20 cellular contexts compared by ENCODE assay signal in genomic region chr15:68073576-68074288, GRCh38. TPM values are rescaled to one million over a fixed set of nuclear protein-coding genes. Genes with fewer than 3 reads are reported as not detected.
A peak's percentile ranks its signal among the peaks of the same experiment; 100 is the strongest.
DNase-seq lines count a peak whose midpoint lies in the region; ATAC-seq, FAIRE-seq and TF ChIP-seq lines count a peak whose summit lies in the region.
"Had no signal": no experiment of that assay in that cellular context is flagged by ENCODE, and none has a peak within 500 bp of the region (broad histone marks: within the 10 kb centered on the region; RNA-seq: fewer than 3 reads in every experiment).

No MANE protein-coding gene starts in this region.

- no peaks in the 10 kb centered on the region for H3K9me3 Mint-ChIP-seq in central memory CD8-positive, alpha-beta T cell
- H3K9me3 Mint-ChIP-seq in stimulated activated naive CD8-positive, alpha-beta T cell treated with anti-CD3 and anti-CD28 coated beads, Interleukin-15, Interleukin-2, amounts not matched to agents 100 ng/mL and 50 ng/mL, for 24 hours = no peaks in the 10 kb centered on the region
- peaks cover 1% of the 10 kb centered on the region for H3K9me3 Mint-ChIP-seq in activated CD8-positive, alpha-beta T cell treated with anti-CD3 and anti-CD28 coated beads for 36 hours
- H3K9me3 Mint-ChIP-seq: HFFc6 had no signal

- CTCF ChIA-PET in activated CD8-positive, alpha-beta T cell treated with anti-CD3 and anti-CD28 coated beads for 36 hours (lab: Charles Lee) = interaction anchor here (1.0 kb wide), 1 partner anchor 10 kb away, joined by 4 read pairs; no protein-coding TSS in a partner anchor

- POLR2A ChIA-PET in activated CD8-positive, alpha-beta T cell treated with anti-CD3 and anti-CD28 coated beads for 36 hours (lab: Charles Lee) = interaction anchor here (0.6 to 1.5 kb wide), 3 partner anchors 19 to 70 kb away, joined by 3 to 4 read pairs (median 4); partner anchors contain the start of gene PIAS1

- TF ChIP-seq CTCF in activated CD8-positive, alpha-beta T cell treated with anti-CD3 and anti-CD28 coated beads for 36 hours (IDR thresholded peaks at IDR 0.05) = no peak
- no peak for TF ChIP-seq CTCF in left ventricle myocardium inferior (IDR thresholded peaks at IDR 0.05; ENCODE audit: borderline replicate concordance)

- TF ChIP-seq POLR2A in GM12892 (IDR thresholded peaks at IDR 0.05; ENCODE audit: low read depth, low read length) = no peak

- H3K27me3 ChIP-seq in left ventricle myocardium inferior (ENCODE audit: low read depth) (no peaks in the 10 kb centered on the region), H7 (ENCODE audit: control insufficient read depth, insufficient read depth, low read length) (no peaks in the 10 kb centered on the region)

- no peak overlapping the region for H3K4me3 ChIP-seq in left ventricle myocardium inferior
- H3K4me3 ChIP-seq in H7 (ENCODE audit: insufficient read depth, low read depth, low read length) = no peak overlapping the region

- H3K27ac Mint-ChIP-seq in central memory CD8-positive, alpha-beta T cell (ENCODE audit: low read depth) = peak overlapping the region; percentile 36
- peak overlapping the region; percentile 56 for H3K27ac Mint-ChIP-seq in stimulated activated naive CD8-positive, alpha-beta T cell treated with anti-CD3 and anti-CD28 coated beads, Interleukin-15, Interleukin-2, amounts not matched to agents 100 ng/mL and 50 ng/mL, for 24 hours
- H3K27ac Mint-ChIP-seq in activated CD8-positive, alpha-beta T cell treated with anti-CD3 and anti-CD28 coated beads for 36 hours = no peak overlapping the region
- H3K27ac Mint-ChIP-seq: HFFc6 had no signal

- peaks cover 56% of the 10 kb centered on the region for H3K4me1 ChIP-seq in left ventricle myocardium inferior

- intact Hi-C loops in activated CD8-positive, alpha-beta T cell treated with anti-CD3 and anti-CD28 coated beads for 36 hours (cut with micrococcal nuclease) = no loop called here
- intact Hi-C loops in left ventricle myocardium inferior (cut with micrococcal nuclease) = no loop called here

- no peaks in the 10 kb centered on the region for H3K9me3 ChIP-seq in left ventricle myocardium inferior (replicated peaks)
- H3K9me3 ChIP-seq: SK-N-SH had no signal

- FAIRE-seq in GM12892 (lab: Jason Lieb, UNC) (peak; percentile 27), HTR-8/SVneo (lab: Jason Lieb, UNC) (peak; percentile 48)
- FAIRE-seq: H1 had no signal

- H3K4me1 Mint-ChIP-seq in central memory CD8-positive, alpha-beta T cell = peaks cover 71% of the 10 kb centered on the region
- H3K4me1 Mint-ChIP-seq in stimulated activated naive CD8-positive, alpha-beta T cell treated with anti-CD3 and anti-CD28 coated beads, Interleukin-15, Interleukin-2, amounts not matched to agents 100 ng/mL and 50 ng/mL, for 24 hours (ENCODE audit: low read depth) = peaks cover 75% of the 10 kb centered on the region
- peaks cover 65% of the 10 kb centered on the region for H3K4me1 Mint-ChIP-seq in activated CD8-positive, alpha-beta T cell treated with anti-CD3 and anti-CD28 coated beads for 36 hours (ENCODE audit: low read depth)

- no peaks in the 10 kb centered on the region for H3K27me3 Mint-ChIP-seq in central memory CD8-positive, alpha-beta T cell
- H3K27me3 Mint-ChIP-seq in stimulated activated naive CD8-positive, alpha-beta T cell treated with anti-CD3 and anti-CD28 coated beads, Interleukin-15, Interleukin-2, amounts not matched to agents 100 ng/mL and 50 ng/mL, for 24 hours = no peaks in the 10 kb centered on the region
- no peaks in the 10 kb centered on the region for H3K27me3 Mint-ChIP-seq in activated CD8-positive, alpha-beta T cell treated with anti-CD3 and anti-CD28 coated beads for 36 hours

- H3K4me3 Mint-ChIP-seq in central memory CD8-positive, alpha-beta T cell = no peak overlapping the region
- H3K4me3 Mint-ChIP-seq in stimulated activated naive CD8-positive, alpha-beta T cell treated with anti-CD3 and anti-CD28 coated beads, Interleukin-15, Interleukin-2, amounts not matched to agents 100 ng/mL and 50 ng/mL, for 24 hours = no peak overlapping the region
- H3K4me3 Mint-ChIP-seq in activated CD8-positive, alpha-beta T cell treated with anti-CD3 and anti-CD28 coated beads for 36 hours = no peak overlapping the region
- H3K4me3 Mint-ChIP-seq: HFFc6 had no signal

- H3K36me3 Mint-ChIP-seq in central memory CD8-positive, alpha-beta T cell (ENCODE audit: insufficient read depth) = peaks cover 10% of the 10 kb centered on the region
- H3K36me3 Mint-ChIP-seq in stimulated activated naive CD8-positive, alpha-beta T cell treated with anti-CD3 and anti-CD28 coated beads, Interleukin-15, Interleukin-2, amounts not matched to agents 100 ng/mL and 50 ng/mL, for 24 hours (ENCODE audit: low read depth) = peaks cover 26% of the 10 kb centered on the region
- peaks cover 2% of the 10 kb centered on the region for H3K36me3 Mint-ChIP-seq in activated CD8-positive, alpha-beta T cell treated with anti-CD3 and anti-CD28 coated beads for 36 hours (ENCODE audit: low read depth)

- no peak for ATAC-seq in central memory CD8-positive, alpha-beta T cell (replicated peaks; ENCODE audit: extremely low read depth, poor library complexity, severe bottlenecking)
- no peak for ATAC-seq in activated CD8-positive, alpha-beta T cell treated with anti-CD3 and anti-CD28 coated beads for 36 hours

- H3K27ac ChIP-seq in left ventricle myocardium inferior (replicated peaks) = no peak overlapping the region

- no peak for DNase-seq in GM12892 (ENCODE audit: insufficient read length)
- no peak for DNase-seq in HTR-8/SVneo (ENCODE audit: insufficient read length, low spot score)
- DNase-seq in central memory CD8-positive, alpha-beta T cell (ENCODE audit: low spot score in 2 of 2) = no peak
- DNase-seq in activated CD8-positive, alpha-beta T cell treated with anti-CD3 and anti-CD28 coated beads for 36 hours = no peak
- DNase-seq in left ventricle myocardium inferior = no peak
- DNase-seq in H7 = no peak
- DNase-seq: ACHN, C1 segment of cervical spinal cord, COR-L47, HFFc6, NCI-H1417, NCI-H187, NCI-H2107, NCI-H510A treated with DMSO at 0.1 percent for 48 hours, NCI-H774, RPMI8226, SHP77 treated with DMSO at 0.1 percent for 48 hours, SK-N-SH had no signal

- H3K36me3 ChIP-seq in left ventricle myocardium inferior (no peaks in the 10 kb centered on the region), H7 (replicated peaks; ENCODE audit: control insufficient read depth, insufficient read depth, low read length) (no peaks in the 10 kb centered on the region)

RNA-seq across cellular contexts. Expression of gene PIAS1, which starts 19.6 kb away (rescaled TPM):
- polyA plus RNA-seq in GM12892 (2012; ENCODE audit: missing spikeins) = 32.2 TPM
- total RNA-seq in activated CD8-positive, alpha-beta T cell treated with anti-CD3 and anti-CD28 coated beads for 36 hours = 10 to 100 TPM; 26.0 to 29.8 TPM
- 29.9 TPM for total RNA-seq in left ventricle myocardium inferior
- 23.7 and 39.6 TPM in 2 replicates for total RNA-seq in H7 (2014; rRNA removed; shearing (Covaris generic))
